In the genomic region with DNA sequence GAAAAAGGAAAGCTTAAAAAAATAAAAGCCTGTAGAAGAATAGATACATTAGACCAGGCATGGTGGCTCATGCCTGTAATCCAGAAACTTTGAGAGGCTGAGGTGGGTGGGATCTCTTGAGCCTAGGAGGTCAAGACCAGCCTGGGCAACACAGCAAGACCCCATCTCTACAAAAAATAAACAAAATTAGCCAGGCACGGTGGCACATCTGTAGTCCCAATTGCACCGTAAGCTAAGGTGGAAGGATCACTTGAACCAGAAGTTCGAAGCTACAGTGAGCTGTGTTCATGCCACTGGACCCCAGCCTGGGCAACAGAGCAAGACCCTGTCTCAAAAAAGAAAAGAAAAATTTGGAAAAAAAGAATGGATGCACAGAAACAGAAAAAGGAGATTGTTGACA, we compare ENCODE assay signal across 19 cellular contexts.
DNase-seq lines count a peak whose midpoint lies in the region; ATAC-seq, FAIRE-seq and TF ChIP-seq lines count a peak whose summit lies in the region.
"Had no signal": no experiment of that assay in that cellular context is flagged by ENCODE, and none has a peak within 500 bp of the region (broad histone marks: within the 10 kb centered on the region; RNA-seq: fewer than 3 reads in every experiment).

No MANE protein-coding gene starts in this region.

- no peaks in the 10 kb centered on the region for H3K36me3 ChIP-seq in HEK293 (ENCODE audit: control insufficient read depth in 2 of 2, insufficient read depth in 1 of 2, low read length in 2 of 2)
- no peaks in the 10 kb centered on the region for H3K36me3 ChIP-seq in endothelial cell of umbilical vein (ENCODE audit: control insufficient read depth in 2 of 2, extremely low read depth in 1 of 2, insufficient read depth in 2 of 2, low read length in 2 of 2)
- H3K36me3 ChIP-seq: BLaER1 had no signal

- TF ChIP-seq CTCF in HEK293 (tag by site-specific recombination; IDR thresholded peaks at IDR 0.05) (no peak), WTC11 (IDR thresholded peaks at IDR 0.05) (no peak), endothelial cell of umbilical vein (IDR thresholded peaks at IDR 0.05; ENCODE audit: extremely low read depth in 1 of 2, insufficient read depth in 1 of 2, low read depth in 1 of 2, low read length in 2 of 2) (no peak), osteocyte (IDR thresholded peaks at IDR 0.05) (no peak)

- no peaks in the 10 kb centered on the region for H3K27me3 Mint-ChIP-seq in WTC11 (ENCODE audit: low read depth)
- no peaks in the 10 kb centered on the region for H3K27me3 Mint-ChIP-seq in osteocyte (ENCODE audit: unreplicated experiment)
- no peaks in the 10 kb centered on the region for H3K27me3 Mint-ChIP-seq in activated T-cell treated with anti-CD3 and anti-CD28 coated beads, Interleukin-2, amount 50 U/mL, for 24 hours
- H3K27me3 Mint-ChIP-seq in activated T-helper 1 cell treated with anti-CD3 and anti-CD28 coated beads, Interleukin-12 subunit alpha, Interleukin-12 subunit beta, Interleukin-2, Interleukin-4 antibody, amounts not matched to agents 30 ng/mL and 10 ng/mL and 1 ng/mL, durations not matched to agents 14 hours and 24 hours and 36 hours (ENCODE audit: insufficient read depth), result no peaks in the 10 kb centered on the region
- H3K27me3 Mint-ChIP-seq: CD4-positive, alpha-beta memory T cell had no signal

- peaks cover 7% of the 10 kb centered on the region for H3K9me3 Mint-ChIP-seq in WTC11
- H3K9me3 Mint-ChIP-seq in osteocyte (ENCODE audit: unreplicated experiment), result no peaks in the 10 kb centered on the region
- H3K9me3 Mint-ChIP-seq in activated T-cell treated with anti-CD3 and anti-CD28 coated beads, Interleukin-2, amount 50 U/mL, for 24 hours, result no peaks in the 10 kb centered on the region
- H3K9me3 Mint-ChIP-seq in activated T-helper 1 cell treated with anti-CD3 and anti-CD28 coated beads, Interleukin-12 subunit alpha, Interleukin-12 subunit beta, Interleukin-2, Interleukin-4 antibody, amounts not matched to agents 30 ng/mL and 10 ng/mL and 1 ng/mL, durations not matched to agents 14 hours and 24 hours and 36 hours, result no peaks in the 10 kb centered on the region
- H3K9me3 Mint-ChIP-seq: CD4-positive, alpha-beta memory T cell; HFFc6 had no signal

- no peak for TF ChIP-seq POLR2A in endothelial cell of umbilical vein (IDR thresholded peaks at IDR 0.05; ENCODE audit: low read depth, low read length)

- no peak overlapping the region for H3K9ac ChIP-seq in endothelial cell of umbilical vein (replicated peaks; ENCODE audit: extremely low read depth, insufficient read depth, low read length)
- H3K9ac ChIP-seq: BLaER1, GM23248 had no signal

- H3K4me1 Mint-ChIP-seq in WTC11 (peaks cover 16% of the 10 kb centered on the region), osteocyte (ENCODE audit: unreplicated experiment) (peaks cover 54% of the 10 kb centered on the region)
- H3K4me1 Mint-ChIP-seq in activated T-cell treated with anti-CD3 and anti-CD28 coated beads, Interleukin-2, amount 50 U/mL, for 24 hours (ENCODE audit: low read depth), result no peaks in the 10 kb centered on the region
- H3K4me1 Mint-ChIP-seq in activated T-helper 1 cell treated with anti-CD3 and anti-CD28 coated beads, Interleukin-12 subunit alpha, Interleukin-12 subunit beta, Interleukin-2, Interleukin-4 antibody, amounts not matched to agents 30 ng/mL and 10 ng/mL and 1 ng/mL, durations not matched to agents 14 hours and 24 hours and 36 hours (ENCODE audit: low read depth), result no peaks in the 10 kb centered on the region
- H3K4me1 Mint-ChIP-seq: CD14-positive monocyte; CD4-positive, alpha-beta memory T cell had no signal

- H3K27ac Mint-ChIP-seq in WTC11 (no peak overlapping the region), osteocyte (ENCODE audit: unreplicated experiment) (peak overlapping the region; percentile 45)
- H3K27ac Mint-ChIP-seq in activated T-cell treated with anti-CD3 and anti-CD28 coated beads, Interleukin-2, amount 50 U/mL, for 24 hours, result no peak overlapping the region
- no peak overlapping the region for H3K27ac Mint-ChIP-seq in activated T-helper 1 cell treated with anti-CD3 and anti-CD28 coated beads, Interleukin-12 subunit alpha, Interleukin-12 subunit beta, Interleukin-2, Interleukin-4 antibody, amounts not matched to agents 30 ng/mL and 10 ng/mL and 1 ng/mL, durations not matched to agents 14 hours and 24 hours and 36 hours
- H3K27ac Mint-ChIP-seq: CD14-positive monocyte; CD4-positive, alpha-beta memory T cell; HFFc6 had no signal

- H3K4me1 ChIP-seq in HEK293 (ENCODE audit: control insufficient read depth, insufficient read depth, low read length) (peaks cover 4% of the 10 kb centered on the region; the same call in 1 of the 2 replicates), endothelial cell of umbilical vein (ENCODE audit: control insufficient read depth, extremely low read depth, insufficient read depth, low read length) (peaks cover 27% of the 10 kb centered on the region)
- H3K4me1 ChIP-seq: BLaER1 had no signal

- POLR2A ChIA-PET in HEK293 (lab: Yijun Ruan, JAX), result no interaction called here
- POLR2A ChIA-PET in WTC11 (lab: Charles Lee), result no interaction called here
- POLR2A ChIA-PET in endothelial cell of umbilical vein (lab: Charles Lee), result no interaction called here

- no peaks in the 10 kb centered on the region for H3K9me1 ChIP-seq in endothelial cell of umbilical vein (replicated peaks; ENCODE audit: control insufficient read depth, extremely low read depth, insufficient read depth, low read length)

- DNase-seq in WTC11 (ENCODE audit: low spot score) (no peak), endothelial cell of umbilical vein (ENCODE audit: low read depth, low spot score) (no peak), osteocyte (ENCODE audit: extremely low spot score, unreplicated experiment) (no peak), cerebellar cortex (ENCODE audit: low spot score) (no peak)
- no peak for DNase-seq in activated T-cell treated with anti-CD3 and anti-CD28 coated beads, Interleukin-2, amount 50 U/mL, for 24 hours
- no peak for DNase-seq in activated T-helper 1 cell treated with anti-CD3 and anti-CD28 coated beads, Interleukin-12 subunit alpha, Interleukin-12 subunit beta, Interleukin-2, Interleukin-4 antibody, amounts not matched to agents 30 ng/mL and 10 ng/mL and 1 ng/mL, durations not matched to agents 14 hours and 24 hours and 36 hours (ENCODE audit: low spot score)
- DNase-seq: CD4-positive, alpha-beta memory T cell; DMS153; DMS79; GDM1; GM23248; HCEC 1CT; HFFc6 had no signal

- H4K20me1 ChIP-seq in endothelial cell of umbilical vein (replicated peaks; ENCODE audit: control insufficient read depth, extremely low read depth, insufficient read depth, low read length), result no peaks in the 10 kb centered on the region
- H4K20me1 ChIP-seq: BLaER1 had no signal

- CTCF ChIA-PET in HEK293 (lab: Yijun Ruan, JAX) (no interaction called here), WTC11 (lab: Charles Lee) (interaction anchor here (0.6 to 0.7 kb wide), 2 partner anchors 48 to 390 kb away, joined by 3 to 4 read pairs; no protein-coding TSS in a partner anchor), endothelial cell of umbilical vein (lab: Charles Lee) (interaction anchor here (0.6 to 1.7 kb wide), 9 partner anchors 13 to 149 kb away, joined by 3 to 5 read pairs (median 3); a partner anchor contains a TSS)

- peaks cover 8% of the 10 kb centered on the region for H3K36me3 Mint-ChIP-seq in WTC11
- no peaks in the 10 kb centered on the region for H3K36me3 Mint-ChIP-seq in osteocyte (ENCODE audit: unreplicated experiment)
- no peaks in the 10 kb centered on the region for H3K36me3 Mint-ChIP-seq in activated T-cell treated with anti-CD3 and anti-CD28 coated beads, Interleukin-2, amount 50 U/mL, for 24 hours (ENCODE audit: low read depth)
- H3K36me3 Mint-ChIP-seq in activated T-helper 1 cell treated with anti-CD3 and anti-CD28 coated beads, Interleukin-12 subunit alpha, Interleukin-12 subunit beta, Interleukin-2, Interleukin-4 antibody, amounts not matched to agents 30 ng/mL and 10 ng/mL and 1 ng/mL, durations not matched to agents 14 hours and 24 hours and 36 hours (ENCODE audit: low read depth), result no peaks in the 10 kb centered on the region
- H3K36me3 Mint-ChIP-seq: CD14-positive monocyte; CD4-positive, alpha-beta memory T cell had no signal

- no peak overlapping the region for H2AFZ ChIP-seq in endothelial cell of umbilical vein (ENCODE audit: low read depth, low read length)
- H2AFZ ChIP-seq: GM23248 had no signal

- ATAC-seq in WTC11, result no peak

- no peak overlapping the region for H3K27ac ChIP-seq in HEK293 (ENCODE audit: extremely low read depth, low read depth, low read length)
- H3K27ac ChIP-seq in endothelial cell of umbilical vein (ENCODE audit: insufficient read depth, low read depth, low read length), result no peak overlapping the region
- H3K27ac ChIP-seq: BLaER1, GM23248 had no signal

- no peak overlapping the region for H3K4me3 ChIP-seq in HEK293 (ENCODE audit: low read depth, low read length)
- H3K4me3 ChIP-seq in endothelial cell of umbilical vein (replicated peaks in 1 of 3; ENCODE audit: insufficient read depth in 1 of 3, low read depth in 1 of 3, low read length in 3 of 3), result no peak overlapping the region
- H3K4me3 ChIP-seq: BLaER1, GM23248 had no signal

- no peak overlapping the region for H3K4me2 ChIP-seq in endothelial cell of umbilical vein (ENCODE audit: insufficient read depth, low read length)
- H3K4me2 ChIP-seq: BLaER1 had no signal

- TSS peak; percentile 6 for BruUV-seq in endothelial cell of umbilical vein (replicated peaks; lab: Mats Ljungman, UMichigan)

- H3K9me3 ChIP-seq in HEK293 (ENCODE audit: control insufficient read depth, insufficient read depth, low read depth, low read length), result no peaks in the 10 kb centered on the region
- H3K9me3 ChIP-seq in endothelial cell of umbilical vein (replicated peaks; ENCODE audit: control insufficient read depth, insufficient read depth, low read length), result no peaks in the 10 kb centered on the region

- no peak overlapping the region for H3K4me3 Mint-ChIP-seq in WTC11
- no peak overlapping the region for H3K4me3 Mint-ChIP-seq in osteocyte (ENCODE audit: unreplicated experiment)
- no peak overlapping the region for H3K4me3 Mint-ChIP-seq in activated T-cell treated with anti-CD3 and anti-CD28 coated beads, Interleukin-2, amount 50 U/mL, for 24 hours
- no peak overlapping the region for H3K4me3 Mint-ChIP-seq in activated T-helper 1 cell treated with anti-CD3 and anti-CD28 coated beads, Interleukin-12 subunit alpha, Interleukin-12 subunit beta, Interleukin-2, Interleukin-4 antibody, amounts not matched to agents 30 ng/mL and 10 ng/mL and 1 ng/mL, durations not matched to agents 14 hours and 24 hours and 36 hours
- H3K4me3 Mint-ChIP-seq: CD14-positive monocyte; CD4-positive, alpha-beta memory T cell; HFFc6 had no signal

- no peaks in the 10 kb centered on the region for H3K27me3 ChIP-seq in endothelial cell of umbilical vein (ENCODE audit: control insufficient read depth in 2 of 2, insufficient read depth in 2 of 2, low read length in 2 of 2)
- H3K27me3 ChIP-seq: BLaER1 had no signal

- no peak for FAIRE-seq in endothelial cell of umbilical vein (lab: Jason Lieb, UNC)
- FAIRE-seq: A204.1, GM12892, H54 had no signal

- peaks cover 64% of the 10 kb centered on the region for H3K79me2 ChIP-seq in endothelial cell of umbilical vein (ENCODE audit: control insufficient read depth, insufficient read depth, low read length)

- intact Hi-C loops in endothelial cell of umbilical vein (cut with micrococcal nuclease), result no loop called here
- intact Hi-C loops in activated T-helper 1 cell treated with anti-CD3 and anti-CD28 coated beads, Interleukin-12 subunit alpha, Interleukin-12 subunit beta, Interleukin-2, Interleukin-4 antibody, amounts not matched to agents 30 ng/mL and 10 ng/mL and 1 ng/mL, durations not matched to agents 14 hours and 24 hours and 36 hours (cut with micrococcal nuclease), result no loop called here

- dilution Hi-C loops in endothelial cell of umbilical vein (cut with MboI; ENCODE audit: extremely low pct_ligation_motif_present, low sequenced_read_pairs), result no loop called here
